Comparison of ENCODE assay signal across 1 cellular context in the genomic region with DNA sequence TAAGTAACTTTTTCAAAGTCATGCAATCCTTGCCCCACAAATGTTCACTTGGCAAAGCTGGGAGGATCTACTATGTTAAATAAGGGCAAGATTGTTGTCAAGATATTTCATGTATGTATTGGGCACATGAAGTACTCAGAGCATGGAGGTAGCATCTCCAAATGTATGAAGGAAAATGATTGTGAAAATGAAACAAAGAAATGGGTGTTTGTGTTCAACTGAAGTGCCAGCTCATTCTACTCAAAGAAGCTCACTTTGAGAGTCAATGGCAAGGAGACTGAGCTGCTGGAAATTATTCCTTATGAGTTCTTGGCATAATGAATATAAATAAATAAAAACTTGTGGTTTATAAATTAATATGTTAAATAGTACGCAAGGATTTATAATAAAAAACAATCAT.
TF ChIP-seq lines count a peak whose summit lies in the region.

No MANE protein-coding gene starts in this region.

TF ChIP-seq in SK-N-SH treated with all-trans-retinoic acid at 6 μM for 48 hours, 23 proteins besides CTCF, POLR2A, EP300 and RAD21 (continued from another document):
- TF ChIP-seq, protein P1, sequence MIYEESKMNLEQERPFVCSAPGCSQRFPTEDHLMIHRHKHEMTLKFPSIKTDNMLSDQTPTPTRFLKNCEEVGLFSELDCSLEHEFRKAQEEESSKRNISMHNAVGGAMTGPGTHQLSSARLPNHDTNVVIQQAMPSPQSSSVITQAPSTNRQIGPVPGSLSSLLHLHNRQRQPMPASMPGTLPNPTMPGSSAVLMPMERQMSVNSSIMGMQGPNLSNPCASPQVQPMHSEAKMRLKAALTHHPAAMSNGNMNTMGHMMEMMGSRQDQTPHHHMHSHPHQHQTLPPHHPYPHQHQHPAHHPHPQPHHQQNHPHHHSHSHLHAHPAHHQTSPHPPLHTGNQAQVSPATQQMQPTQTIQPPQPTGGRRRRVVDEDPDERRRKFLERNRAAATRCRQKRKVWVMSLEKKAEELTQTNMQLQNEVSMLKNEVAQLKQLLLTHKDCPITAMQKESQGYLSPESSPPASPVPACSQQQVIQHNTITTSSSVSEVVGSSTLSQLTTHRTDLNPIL (CRISPR knock-in tag; IDR thresholded peaks at IDR 0.05; ENCODE audit: low read depth): no peak
- TF ChIP-seq, protein P2, sequence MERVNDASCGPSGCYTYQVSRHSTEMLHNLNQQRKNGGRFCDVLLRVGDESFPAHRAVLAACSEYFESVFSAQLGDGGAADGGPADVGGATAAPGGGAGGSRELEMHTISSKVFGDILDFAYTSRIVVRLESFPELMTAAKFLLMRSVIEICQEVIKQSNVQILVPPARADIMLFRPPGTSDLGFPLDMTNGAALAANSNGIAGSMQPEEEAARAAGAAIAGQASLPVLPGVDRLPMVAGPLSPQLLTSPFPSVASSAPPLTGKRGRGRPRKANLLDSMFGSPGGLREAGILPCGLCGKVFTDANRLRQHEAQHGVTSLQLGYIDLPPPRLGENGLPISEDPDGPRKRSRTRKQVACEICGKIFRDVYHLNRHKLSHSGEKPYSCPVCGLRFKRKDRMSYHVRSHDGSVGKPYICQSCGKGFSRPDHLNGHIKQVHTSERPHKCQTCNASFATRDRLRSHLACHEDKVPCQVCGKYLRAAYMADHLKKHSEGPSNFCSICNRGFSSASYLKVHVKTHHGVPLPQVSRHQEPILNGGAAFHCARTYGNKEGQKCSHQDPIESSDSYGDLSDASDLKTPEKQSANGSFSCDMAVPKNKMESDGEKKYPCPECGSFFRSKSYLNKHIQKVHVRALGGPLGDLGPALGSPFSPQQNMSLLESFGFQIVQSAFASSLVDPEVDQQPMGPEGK (CRISPR knock-in tag; IDR thresholded peaks at IDR 0.05; ENCODE audit: borderline replicate concordance): no peak
- no peak for TF ChIP-seq BACH2 (CRISPR knock-in tag; IDR thresholded peaks at IDR 0.05; ENCODE audit: borderline replicate concordance)
- TF ChIP-seq ZNF8 (CRISPR knock-in tag; IDR thresholded peaks at IDR 0.05): no peak
